Comparison of ENCODE assay signal across 13 cellular contexts in genomic region chr2:96326564-96326963, GRCh38. TPM values are rescaled to one million over a fixed set of nuclear protein-coding genes. Genes with fewer than 3 reads are reported as not detected.
A peak's percentile ranks its signal among the peaks of the same experiment; 100 is the strongest.
DNase-seq lines count a peak whose midpoint lies in the region; ATAC-seq, FAIRE-seq and TF ChIP-seq lines count a peak whose summit lies in the region.
"Had no signal": no experiment of that assay in that cellular context is flagged by ENCODE, and none has a peak within 500 bp of the region (broad histone marks: within the 10 kb centered on the region; RNA-seq: fewer than 3 reads in every experiment).

No MANE protein-coding gene starts in this region.

- DNase-seq in activated naive CD4-positive, alpha-beta T cell treated with anti-CD3 and anti-CD28 coated beads for 36 hours = no peak
- DNase-seq in activated naive CD4-positive, alpha-beta T cell treated with anti-CD3 and anti-CD28 coated beads, Interleukin-2, amount 50 U/mL, for 16 hours = no peak
- DNase-seq in astrocyte (ENCODE audit: low read depth) (no peak), sigmoid colon (peak; percentile 4), foreskin keratinocyte (no peak), nucleus accumbens (lab: John Stamatoyannopoulos, UW) (no peak), SIG-M5 treated with dmso at 0.1 percent for 504 hours (lab: John Stamatoyannopoulos, UW; ENCODE audit: unreplicated experiment) (no peak)
- DNase-seq: NCI-H226, pancreas, PC-3 had no signal

- H3K4me2 ChIP-seq in Loucy (ENCODE audit: low read depth, low read length, poor library complexity, severe bottlenecking) (peak overlapping the region; percentile 79), astrocyte (ENCODE audit: low read length) (no peak overlapping the region)

- no peaks in the 10 kb centered on the region for H3F3A ChIP-seq in Loucy (ENCODE audit: low read depth)

- peaks cover 53% of the 10 kb centered on the region for H3K4me1 Mint-ChIP-seq in activated naive CD4-positive, alpha-beta T cell treated with anti-CD3 and anti-CD28 coated beads for 36 hours (ENCODE audit: low read depth)
- no peaks in the 10 kb centered on the region for H3K4me1 Mint-ChIP-seq in astrocyte (ENCODE audit: low read depth, unreplicated experiment)

- H3K9me2 ChIP-seq in Loucy (replicated peaks; ENCODE audit: low read depth, low read length) = no peaks in the 10 kb centered on the region

- H3K27me3 ChIP-seq in Loucy (ENCODE audit: insufficient read depth, low read length, poor library complexity, severe bottlenecking) = no peaks in the 10 kb centered on the region
- peaks cover 8% of the 10 kb centered on the region for H3K27me3 ChIP-seq in astrocyte (ENCODE audit: insufficient read depth, low read length)
- peaks cover 21 to 52% (median 42%) of the 10 kb centered on the region in 3 donors for H3K27me3 ChIP-seq in sigmoid colon
- H3K27me3 ChIP-seq in foreskin keratinocyte = peaks cover 28% of the 10 kb centered on the region

- no peak overlapping the region for H3K27ac Mint-ChIP-seq in activated naive CD4-positive, alpha-beta T cell treated with anti-CD3 and anti-CD28 coated beads for 36 hours
- peak overlapping the region; percentile 53 for H3K27ac Mint-ChIP-seq in astrocyte (ENCODE audit: unreplicated experiment)

- H2AFZ ChIP-seq in Loucy (ENCODE audit: low read length) (no peak overlapping the region), astrocyte (ENCODE audit: low read depth, low read length) (no peak overlapping the region)

- H3K9ac ChIP-seq in Loucy (ENCODE audit: low read depth, low read length, poor library complexity, severe bottlenecking) (peak overlapping the region; percentile 80), astrocyte (ENCODE audit: low read length) (no peak overlapping the region)

- peaks cover 2% of the 10 kb centered on the region for H3K27me3 Mint-ChIP-seq in activated naive CD4-positive, alpha-beta T cell treated with anti-CD3 and anti-CD28 coated beads for 36 hours (ENCODE audit: low read depth)
- peaks cover 47% of the 10 kb centered on the region for H3K27me3 Mint-ChIP-seq in astrocyte (ENCODE audit: low read depth, unreplicated experiment)

- H3K79me2 ChIP-seq in Loucy (ENCODE audit: insufficient read depth, low read length) (peaks cover 39% of the 10 kb centered on the region), astrocyte (ENCODE audit: insufficient read depth, low read length) (no peaks in the 10 kb centered on the region)

- ATAC-seq in foreskin keratinocyte = no peak
- ATAC-seq: PC-3 had no signal

- peaks cover 37% of the 10 kb centered on the region for H3K36me3 Mint-ChIP-seq in activated naive CD4-positive, alpha-beta T cell treated with anti-CD3 and anti-CD28 coated beads for 36 hours (ENCODE audit: low read depth)
- peaks cover 8% of the 10 kb centered on the region for H3K36me3 Mint-ChIP-seq in astrocyte (ENCODE audit: low read depth, unreplicated experiment)

- H3K4me1 ChIP-seq in Loucy (ENCODE audit: insufficient read depth, low read length, poor library complexity, severe bottlenecking) = peaks cover 14% of the 10 kb centered on the region
- H3K4me1 ChIP-seq in astrocyte (ENCODE audit: insufficient read depth, low read length) = peaks cover 12% of the 10 kb centered on the region
- H3K4me1 ChIP-seq in sigmoid colon = peaks cover 0 to 17% (median 16%) of the 10 kb centered on the region in 4 donors
- no peaks in the 10 kb centered on the region for H3K4me1 ChIP-seq in foreskin keratinocyte

- CTCF ChIA-PET in activated naive CD4-positive, alpha-beta T cell treated with anti-CD3 and anti-CD28 coated beads for 36 hours (lab: Charles Lee) = interaction anchor here (1.0 to 1.1 kb wide), 2 partner anchors 9 to 182 kb away, joined by 3 read pairs; partner anchors contain the start of gene NCAPH

- intact Hi-C loops in activated naive CD4-positive, alpha-beta T cell treated with anti-CD3 and anti-CD28 coated beads for 36 hours (cut with micrococcal nuclease) = no loop called here
- intact Hi-C loops in sigmoid colon (cut with DNase I) = no loop called here

- no peaks in the 10 kb centered on the region for H3K9me3 Mint-ChIP-seq in activated naive CD4-positive, alpha-beta T cell treated with anti-CD3 and anti-CD28 coated beads for 36 hours
- peaks cover 6% of the 10 kb centered on the region for H3K9me3 Mint-ChIP-seq in astrocyte (ENCODE audit: unreplicated experiment)

- peak overlapping the region; percentile 83 for H3K4me3 ChIP-seq in Loucy (ENCODE audit: low read length, poor library complexity, severe bottlenecking)
- no peak overlapping the region for H3K4me3 ChIP-seq in astrocyte (ENCODE audit: insufficient read depth, low read depth, low read length)
- H3K4me3 ChIP-seq in sigmoid colon = no peak overlapping the region

- 96 to 97% methylated on average over 8 of the region's 8 CpGs for WGBS in sigmoid colon, 2 donors

- TF ChIP-seq EP300 in sigmoid colon (IDR thresholded peaks at IDR 0.05) = no peak

- H3K9me3 ChIP-seq in Loucy (ENCODE audit: insufficient read depth, low read depth, low read length) = no peaks in the 10 kb centered on the region
- H3K9me3 ChIP-seq in astrocyte (ENCODE audit: insufficient read depth, low read depth, low read length) = no peaks in the 10 kb centered on the region
- no peaks in the 10 kb centered on the region for H3K9me3 ChIP-seq in sigmoid colon
- H3K9me3 ChIP-seq: pancreas had no signal

- H4K20me1 ChIP-seq in Loucy (ENCODE audit: insufficient read depth, low read length, poor library complexity, severe bottlenecking) (peaks cover 4% of the 10 kb centered on the region), astrocyte (ENCODE audit: insufficient read depth, low read length) (no peaks in the 10 kb centered on the region)

- no peak for FAIRE-seq in astrocyte (lab: Jason Lieb, UNC)
- FAIRE-seq: H54, islet of Langerhans, pancreas had no signal

- H3K36me3 ChIP-seq in Loucy (ENCODE audit: insufficient read depth, low read length) (no peaks in the 10 kb centered on the region; the same call in 1 of the 2 replicates), astrocyte (ENCODE audit: insufficient read depth, low read length) (no peaks in the 10 kb centered on the region), sigmoid colon (no peaks in the 10 kb centered on the region)
- H3K36me3 ChIP-seq: pancreas had no signal

- H3K27ac ChIP-seq in astrocyte (ENCODE audit: low read depth, low read length) (no peak overlapping the region), sigmoid colon (no peak overlapping the region), foreskin keratinocyte (no peak overlapping the region)
- H3K27ac ChIP-seq: pancreas had no signal

- no peak for TF ChIP-seq POLR2A in sigmoid colon (IDR thresholded peaks at IDR 0.05)

- TF ChIP-seq CTCF in Loucy (conservative IDR thresholded peaks at IDR 0.05; ENCODE audit: low read length) = no peak
- TF ChIP-seq CTCF in astrocyte (IDR thresholded peaks at IDR 0.05; ENCODE audit: insufficient read depth, low read depth, low read length) = no peak
- no peak for TF ChIP-seq CTCF in sigmoid colon (IDR thresholded peaks at IDR 0.05)
- TF ChIP-seq CTCF in foreskin keratinocyte (conservative IDR thresholded peaks at IDR 0.05) = no peak

- H3K4me3 Mint-ChIP-seq in activated naive CD4-positive, alpha-beta T cell treated with anti-CD3 and anti-CD28 coated beads for 36 hours = peak overlapping the region; percentile 95
- H3K4me3 Mint-ChIP-seq in astrocyte (ENCODE audit: unreplicated experiment) = no peak overlapping the region

RNA-seq across cellular contexts. Expression of gene ITPRIPL1, which starts 1.4 kb away (rescaled TPM):
- 10 to 100 TPM; 13.3 to 13.4 TPM for total RNA-seq in activated naive CD4-positive, alpha-beta T cell treated with anti-CD3 and anti-CD28 coated beads for 36 hours
- total RNA-seq in astrocyte (0.10 and 0.45 TPM in 2 replicates), sigmoid colon (1 to 10 TPM in 1 of 4 donors, under 1 TPM in 2, not detected in 1; 0.36 to 2.0 (median 0.83) TPM), foreskin keratinocyte (7.2 and 7.7 TPM in 2 replicates)
- polyA plus RNA-seq in sigmoid colon (1 to 10 TPM in 1 of 3 donors, under 1 TPM in 1, not detected in 1; 0.23 to 1.5 TPM), foreskin keratinocyte (3.2 and 3.5 TPM in 2 replicates)
- total RNA-seq: PC-3 had no signal

RNA-seq across cellular contexts. Expression of gene NCAPH, which starts 9.0 kb away (rescaled TPM):
- total RNA-seq in activated naive CD4-positive, alpha-beta T cell treated with anti-CD3 and anti-CD28 coated beads for 36 hours = 10 to 100 TPM; 78.6 to 79.2 TPM
- total RNA-seq in astrocyte = 2.5 and 2.8 TPM in 2 replicates
- total RNA-seq in sigmoid colon = 1 to 10 TPM in 1 of 4 donors, under 1 TPM in 2, not detected in 1; 0.33 to 2.4 (median 0.83) TPM
- 10 to 100 TPM in 1 of 3 donors, 1 to 10 TPM in 2; 2.4 to 17.4 (median 5.5) TPM for polyA plus RNA-seq in sigmoid colon
- total RNA-seq in foreskin keratinocyte = 32.7 and 44.7 TPM in 2 replicates
- polyA plus RNA-seq in foreskin keratinocyte = 30.8 and 41.6 TPM in 2 replicates

RNA-seq across cellular contexts. Expression of gene SNRNP200, which starts 21.2 kb away (rescaled TPM):
- 100 to 1,000 TPM; 179 to 181 TPM for total RNA-seq in activated naive CD4-positive, alpha-beta T cell treated with anti-CD3 and anti-CD28 coated beads for 36 hours
- total RNA-seq in astrocyte = 97.3 and 101 TPM in 2 replicates
- total RNA-seq in sigmoid colon = 10 to 100 TPM; 69.4 to 86.1 (median 79.2) TPM
- polyA plus RNA-seq in sigmoid colon = 10 to 100 TPM; 26.8 to 86.5 (median 31.8) TPM
- total RNA-seq in foreskin keratinocyte = 86.0 and 94.9 TPM in 2 replicates
- polyA plus RNA-seq in foreskin keratinocyte = 73.5 and 80.9 TPM in 2 replicates
